In genomic region chr16:2610781-2611498, GRCh38 we compare ENCODE assay signal across 19 cellular contexts.
"Had no signal": no experiment of that assay in that cellular context is flagged by ENCODE, and none has a peak within 500 bp of the region (broad histone marks: within the 10 kb centered on the region; RNA-seq: fewer than 3 reads in every experiment).

No MANE protein-coding gene starts in this region.

- H3K4me1 ChIP-seq: pancreas, uterus had no signal

- H3K36me3 ChIP-seq: uterus had no signal

- DNase-seq: activated CD4-positive, alpha-beta memory T cell treated with anti-CD3 and anti-CD28 coated beads, Interleukin-2, amount 10 ng/mL, durations not matched to agents 7 days and 5 days; activated CD8-positive, alpha-beta memory T cell treated with anti-CD3 and anti-CD28 coated beads, Interleukin-2, amount 50 U/mL, for 48 hours; activated effector memory CD4-positive, alpha-beta T cell treated with Interleukin-2 at 50 U/mL for 16 hours; activated naive CD4-positive, alpha-beta T cell treated with anti-CD3 and anti-CD28 coated beads, Interleukin-2, amount 10 ng/mL, durations not matched to agents 7 days and 5 days; activated naive CD8-positive, alpha-beta T cell treated with anti-CD3 and anti-CD28 coated beads, Interleukin-2, amount 50 U/mL, for 24 hours; activated T-cell treated with anti-CD3 and anti-CD28 coated beads, Interleukin-2, amount 50 U/mL, for 48 hours; anterior cingulate cortex; brain microvascular endothelial cell; cortex of kidney; gastrocnemius medialis; left ventricle myocardium inferior; mesenchymal stem cell; uterus; WERI-Rb-1 had no signal

- ATAC-seq: activated naive CD8-positive, alpha-beta T cell treated with anti-CD3 and anti-CD28 coated beads, Interleukin-2, amount 50 U/mL, for 24 hours; esophagus mucosa; gastrocnemius medialis; naive thymus-derived CD8-positive, alpha-beta T cell had no signal

- H3K9me3 ChIP-seq: gastrocnemius medialis, left ventricle myocardium inferior, pancreas, tibial nerve, uterus had no signal

- H3K4me3 ChIP-seq: gastrocnemius medialis, left ventricle myocardium inferior, pancreas, tibial nerve, uterus had no signal

- H3K27me3 ChIP-seq: brain microvascular endothelial cell, gastrocnemius medialis, pancreas, tibial nerve, uterus had no signal

- FAIRE-seq: endometrium, pancreas had no signal

- H3K27ac ChIP-seq: brain microvascular endothelial cell, left ventricle myocardium inferior, pancreas, tibial nerve, uterus, WERI-Rb-1 had no signal
